14 cellular contexts compared by ENCODE assay signal in genomic region chr21:33977721-33978369, GRCh38.
DNase-seq lines count a peak whose midpoint lies in the region; ATAC-seq and TF ChIP-seq lines count a peak whose summit lies in the region.
"Had no signal": no experiment of that assay in that cellular context is flagged by ENCODE, and none has a peak within 500 bp of the region (broad histone marks: within the 10 kb centered on the region; RNA-seq: fewer than 3 reads in every experiment).

No MANE protein-coding gene starts in this region.

- H3K27ac Mint-ChIP-seq in activated naive CD4-positive, alpha-beta T cell treated with anti-CD3 and anti-CD28 coated beads, Interleukin-2, amount 10 ng/mL, durations not matched to agents 7 days and 5 days = peak overlapping the region; percentile 88
- H3K27ac Mint-ChIP-seq in T-cell = peak overlapping the region; percentile 88 to 95
- H3K27ac Mint-ChIP-seq in stimulated activated memory B cell treated with anti-CD40 and anti-IgM and Interleukin-4, amounts not matched to agents 10 μg/mL and 1 μg/mL and 100 μg/mL, for 72 hours = peak overlapping the region; percentile 97
- peak overlapping the region in 1 of 3 experiments; percentile 41; a peak in 2 of 7 replicates for H3K27ac Mint-ChIP-seq in H9

- H3K4me1 Mint-ChIP-seq in activated naive CD4-positive, alpha-beta T cell treated with anti-CD3 and anti-CD28 coated beads, Interleukin-2, amount 10 ng/mL, durations not matched to agents 7 days and 5 days = peaks cover 56% of the 10 kb centered on the region
- peaks cover 45 to 55% (median 54%) of the 10 kb centered on the region in 3 donors for H3K4me1 Mint-ChIP-seq in T-cell
- peaks cover 42% of the 10 kb centered on the region for H3K4me1 Mint-ChIP-seq in stimulated activated memory B cell treated with anti-CD40 and anti-IgM and Interleukin-4, amounts not matched to agents 10 μg/mL and 1 μg/mL and 100 μg/mL, for 72 hours
- H3K4me1 Mint-ChIP-seq in H9 = peaks cover 22 to 23% of the 10 kb centered on the region in 2 experiments

- WGBS in H9 (ENCODE audit: extremely low coverage, insufficient read length, low lambda C conversion rate) = no CpG with 5 or more reads among the region's 12 CpGs

- H3K79me1 ChIP-seq in H9 (ENCODE audit: insufficient read depth, low read depth, low read length, poor library complexity, severe bottlenecking) = no peaks in the 10 kb centered on the region

- H3K4me3 Mint-ChIP-seq in activated naive CD4-positive, alpha-beta T cell treated with anti-CD3 and anti-CD28 coated beads, Interleukin-2, amount 10 ng/mL, durations not matched to agents 7 days and 5 days = no peak overlapping the region
- H3K4me3 Mint-ChIP-seq in T-cell (no peak overlapping the region), H9 (no peak overlapping the region)
- no peak overlapping the region for H3K4me3 Mint-ChIP-seq in stimulated activated memory B cell treated with anti-CD40 and anti-IgM and Interleukin-4, amounts not matched to agents 10 μg/mL and 1 μg/mL and 100 μg/mL, for 72 hours

- no peak overlapping the region for H3K23ac ChIP-seq in H9 (ENCODE audit: insufficient read length, low read depth, low read length)

- H3K14ac ChIP-seq in H9 (ENCODE audit: insufficient read depth, low read length) = no peak overlapping the region; the same call in 1 of the 2 replicates

- H3K27me3 Mint-ChIP-seq in activated naive CD4-positive, alpha-beta T cell treated with anti-CD3 and anti-CD28 coated beads, Interleukin-2, amount 10 ng/mL, durations not matched to agents 7 days and 5 days = no peaks in the 10 kb centered on the region
- H3K27me3 Mint-ChIP-seq in T-cell (no peaks in the 10 kb centered on the region), H9 (ENCODE audit: low read depth) (peaks cover 2% of the 10 kb centered on the region)
- H3K27me3 Mint-ChIP-seq in stimulated activated memory B cell treated with anti-CD40 and anti-IgM and Interleukin-4, amounts not matched to agents 10 μg/mL and 1 μg/mL and 100 μg/mL, for 72 hours = no peaks in the 10 kb centered on the region

- H2AK5ac ChIP-seq in H9 (ENCODE audit: insufficient read length, low read length) = no peak overlapping the region

- H3K18ac ChIP-seq in H9 (ENCODE audit: insufficient read length, low read depth, low read length) = no peak overlapping the region

- no peak overlapping the region for H3K4ac ChIP-seq in H9 (ENCODE audit: low read depth, low read length)

- no peaks in the 10 kb centered on the region for H3K23me2 ChIP-seq in H9 (ENCODE audit: insufficient read length, low read depth, low read length, poor library complexity, severe bottlenecking)

- CTCF ChIA-PET in activated naive CD4-positive, alpha-beta T cell treated with anti-CD3 and anti-CD28 coated beads, Interleukin-2, amount 10 ng/mL, durations not matched to agents 7 days and 5 days (lab: Charles Lee) = interaction anchor here (2.4 kb wide), 2 partner anchors 29 to 54 kb away, joined by 16 to 17 read pairs; no protein-coding TSS in a partner anchor
- CTCF ChIA-PET in T-cell (lab: Charles Lee) = interaction anchor here in 1 of 2 donors (0.6 to 1.4 kb wide), 3 partner anchors 19 to 121 kb away, joined by 3 to 6 read pairs (median 3); no protein-coding TSS in a partner anchor

- no peak overlapping the region for H3T11ph ChIP-seq in H9 (ENCODE audit: low read length)

- H3K36me3 Mint-ChIP-seq in activated naive CD4-positive, alpha-beta T cell treated with anti-CD3 and anti-CD28 coated beads, Interleukin-2, amount 10 ng/mL, durations not matched to agents 7 days and 5 days = peaks cover 2% of the 10 kb centered on the region
- H3K36me3 Mint-ChIP-seq in T-cell (no peaks in the 10 kb centered on the region), H9 (ENCODE audit: insufficient read depth in 1 of 3, low read depth in 3 of 3) (no peaks in the 10 kb centered on the region)
- no peaks in the 10 kb centered on the region for H3K36me3 Mint-ChIP-seq in stimulated activated memory B cell treated with anti-CD40 and anti-IgM and Interleukin-4, amounts not matched to agents 10 μg/mL and 1 μg/mL and 100 μg/mL, for 72 hours

- H3K9me3 Mint-ChIP-seq in activated naive CD4-positive, alpha-beta T cell treated with anti-CD3 and anti-CD28 coated beads, Interleukin-2, amount 10 ng/mL, durations not matched to agents 7 days and 5 days = peaks cover 2% of the 10 kb centered on the region
- peaks cover 0 to 3% (median 0%) of the 10 kb centered on the region in 3 donors for H3K9me3 Mint-ChIP-seq in T-cell
- H3K9me3 Mint-ChIP-seq in stimulated activated memory B cell treated with anti-CD40 and anti-IgM and Interleukin-4, amounts not matched to agents 10 μg/mL and 1 μg/mL and 100 μg/mL, for 72 hours = no peaks in the 10 kb centered on the region
- peaks cover 0 to 3% of the 10 kb centered on the region in 2 experiments; a peak in 2 of 5 replicates for H3K9me3 Mint-ChIP-seq in H9

- no peak overlapping the region for H3K27ac ChIP-seq in H9 (ENCODE audit: insufficient read length, low read depth, low read length)

- H2BK15ac ChIP-seq in H9 (ENCODE audit: low read depth, low read length) = no peak overlapping the region

- H2AFZ ChIP-seq in H9 (ENCODE audit: low read length) = no peak overlapping the region

- no peak for DNase-seq in activated naive CD4-positive, alpha-beta T cell treated with anti-CD3 and anti-CD28 coated beads, Interleukin-2, amount 10 ng/mL, durations not matched to agents 7 days and 5 days
- no peak for DNase-seq in activated naive CD4-positive, alpha-beta T cell treated with anti-CD3 and anti-CD28 coated beads, Interleukin-2, amount 50 U/mL, for 16 hours
- DNase-seq in T-cell (no peak), ecto neural progenitor cell (ENCODE audit: low spot score) (peak; percentile 18), AG20443 (ENCODE audit: low spot score) (no peak), H9 (no peak), H4 (ENCODE audit: low spot score) (no peak)
- DNase-seq: AML-193, anterior cingulate cortex, EL, Kasumi-1, left colon, NCI-H2081 treated with DMSO at 0.1 percent for 48 hours had no signal

- H4K20me1 ChIP-seq in H9 (ENCODE audit: control insufficient read depth, insufficient read depth, insufficient read length) = no peaks in the 10 kb centered on the region

- H3K4me1 ChIP-seq in H9 (ENCODE audit: insufficient read depth, low read length) = peaks cover 5% of the 10 kb centered on the region; the same call in 1 of the 2 replicates

- H3K9me3 ChIP-seq in H9 (ENCODE audit: control insufficient read depth, low read depth, low read length) = no peaks in the 10 kb centered on the region

- H4K8ac ChIP-seq in H9 (replicated peaks; ENCODE audit: insufficient read length, low read depth, low read length) = no peak overlapping the region

- TF ChIP-seq CTCF in H9 (conservative IDR thresholded peaks at IDR 0.05) = no peak

- H2BK120ac ChIP-seq in H9 (ENCODE audit: low read depth, low read length, poor library complexity, severe bottlenecking) = no peak overlapping the region

- H4K5ac ChIP-seq in H9 (ENCODE audit: insufficient read length, low read depth, low read length) = no peak overlapping the region

- H3K79me2 ChIP-seq in H9 (ENCODE audit: insufficient read depth, low read length) = no peaks in the 10 kb centered on the region

- ATAC-seq in T-cell (replicated peaks in 1 of 4) = no peak
- ATAC-seq in stimulated activated memory B cell treated with anti-CD40 and anti-IgM and Interleukin-4, amounts not matched to agents 10 μg/mL and 1 μg/mL and 100 μg/mL, for 72 hours = no peak
- ATAC-seq: left colon had no signal

- no peak overlapping the region for H3K4me2 ChIP-seq in H9 (ENCODE audit: insufficient read depth, insufficient read length, low read length)

- POLR2A ChIA-PET in T-cell (lab: Charles Lee) = interaction anchor here in 1 of 2 donors (0.5 kb wide), 1 partner anchor 30 kb away, joined by 3 read pairs; no protein-coding TSS in a partner anchor

- no peak overlapping the region for H2BK12ac ChIP-seq in H9 (ENCODE audit: insufficient read length, low read depth, low read length)

- no peak overlapping the region for H2BK5ac ChIP-seq in H9 (ENCODE audit: insufficient read length, low read length)

- no peak overlapping the region for H2BK20ac ChIP-seq in H9 (ENCODE audit: low read depth, low read length, poor library complexity, severe bottlenecking)

- no peak overlapping the region for H4K91ac ChIP-seq in H9 (ENCODE audit: insufficient read length, low read depth, low read length)

- no peaks in the 10 kb centered on the region for H3K27me3 ChIP-seq in H9 (ENCODE audit: insufficient read depth, low read length)

- no peak overlapping the region for H3K9ac ChIP-seq in H9 (ENCODE audit: extremely low read depth, insufficient read length, low read length)

- no peak overlapping the region for H3K56ac ChIP-seq in H9 (ENCODE audit: insufficient read length, low read depth, low read length)
